8 cellular contexts compared by ENCODE assay signal in the genomic region with DNA sequence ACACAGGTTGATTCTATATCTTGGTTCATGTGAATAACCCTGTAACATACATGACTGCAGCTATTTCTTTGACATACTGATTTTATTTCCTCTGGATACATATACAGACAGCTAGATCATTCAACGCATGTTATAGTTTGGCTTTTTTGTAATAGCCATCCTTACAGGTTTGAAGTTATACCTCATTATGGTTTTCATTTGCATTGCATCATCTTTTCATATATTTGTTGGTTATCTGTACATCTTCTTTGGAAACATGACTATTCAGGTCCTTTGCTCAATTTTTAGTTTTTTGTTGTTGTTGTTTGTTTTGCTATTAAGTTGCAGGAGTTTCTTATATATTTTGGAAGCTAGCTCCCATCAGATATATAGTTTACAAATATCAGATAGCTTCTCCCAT.
"Had no signal": no experiment of that assay in that cellular context is flagged by ENCODE, and none has a peak within 500 bp of the region (broad histone marks: within the 10 kb centered on the region; RNA-seq: fewer than 3 reads in every experiment).

No MANE protein-coding gene starts in this region.

- ATAC-seq: GM12878 had no signal

- DNase-seq: GDM1, GF-D8 had no signal

- H3K4me3 ChIP-seq: GM12878 had no signal

- FAIRE-seq: G401.6, GM12878, GM12891, GM12892, GM18507, GM19239 had no signal
